8 cellular contexts compared by ENCODE assay signal in the genomic region with DNA sequence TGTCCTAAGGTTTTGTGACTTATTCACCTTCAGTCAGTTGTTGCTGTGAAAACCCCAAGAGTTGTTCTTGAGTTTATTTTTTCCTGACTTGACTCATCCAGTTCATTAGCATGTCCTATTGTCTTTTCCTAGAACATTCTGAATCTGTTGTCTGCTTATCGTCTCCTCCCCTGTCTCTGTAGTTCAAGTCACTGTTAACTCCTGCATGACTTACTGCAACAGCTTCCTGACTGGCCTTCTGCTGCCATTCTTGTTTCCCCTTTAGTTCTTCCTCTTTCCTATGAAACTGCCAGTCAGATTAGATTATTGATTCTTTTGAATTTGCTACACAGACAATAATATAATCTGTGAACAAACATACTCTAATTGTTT.
DNase-seq lines count a peak whose midpoint lies in the region; ATAC-seq and TF ChIP-seq lines count a peak whose summit lies in the region.

No MANE protein-coding gene starts in this region.

- H4K12ac ChIP-seq in trophoblast cell (ENCODE audit: low read depth, low read length): no peak overlapping the region

- no peak overlapping the region for H3K4me3 Mint-ChIP-seq in activated T-cell treated with anti-CD3 and anti-CD28 coated beads, Interleukin-2, amount 50 U/mL, for 24 hours
- no peak overlapping the region for H3K4me3 Mint-ChIP-seq in endodermal cell

- no peaks in the 10 kb centered on the region for H3K27me3 Mint-ChIP-seq in activated T-cell treated with anti-CD3 and anti-CD28 coated beads, Interleukin-2, amount 50 U/mL, for 24 hours
- H3K27me3 Mint-ChIP-seq in endodermal cell (ENCODE audit: insufficient read depth): no peaks in the 10 kb centered on the region

- WGBS in endodermal cell (ENCODE audit: insufficient coverage in 1 of 2, insufficient read length in 1 of 2), 2 experiments: 42 to 52% methylated on average over 1 of the region's 1 CpG
- WGBS in trophoblast cell (ENCODE audit: extremely low coverage, insufficient coverage, insufficient read length): no CpG with 5 or more reads among the region's 1 CpG

- H3K27me3 ChIP-seq in endodermal cell (ENCODE audit: control insufficient read depth, insufficient read depth, low read length, poor library complexity, severe bottlenecking): no peaks in the 10 kb centered on the region
- H3K27me3 ChIP-seq in trophoblast cell (ENCODE audit: insufficient read depth, low read length): no peaks in the 10 kb centered on the region

- H2BK5ac ChIP-seq in trophoblast cell (ENCODE audit: low read depth, low read length, poor library complexity): no peak overlapping the region

- H3K23ac ChIP-seq in trophoblast cell (ENCODE audit: low read length): no peak overlapping the region

- H3K4me1 Mint-ChIP-seq in activated T-cell treated with anti-CD3 and anti-CD28 coated beads, Interleukin-2, amount 50 U/mL, for 24 hours (ENCODE audit: low read depth): peaks cover 24% of the 10 kb centered on the region
- peaks cover 13% of the 10 kb centered on the region for H3K4me1 Mint-ChIP-seq in endodermal cell

- H3K4me3 ChIP-seq in NB4 (ENCODE audit: low read depth, low read length): no peak overlapping the region
- no peak overlapping the region for H3K4me3 ChIP-seq in endodermal cell (ENCODE audit: low read length)
- no peak overlapping the region for H3K4me3 ChIP-seq in trophoblast cell (ENCODE audit: low read depth, low read length)

- peak overlapping the region; percentile 83 for H3K27ac Mint-ChIP-seq in activated T-cell treated with anti-CD3 and anti-CD28 coated beads, Interleukin-2, amount 50 U/mL, for 24 hours
- H3K27ac Mint-ChIP-seq in endodermal cell: peak overlapping the region; percentile 27

- H4K8ac ChIP-seq in trophoblast cell (ENCODE audit: low read depth, low read length): no peak overlapping the region

- no peak overlapping the region for H2BK120ac ChIP-seq in trophoblast cell (ENCODE audit: insufficient read depth, low read length, poor library complexity)

- no peak overlapping the region for H3K14ac ChIP-seq in trophoblast cell (ENCODE audit: low read length)

- H3K79me2 ChIP-seq in trophoblast cell (ENCODE audit: control insufficient read depth, insufficient read depth, low read length, poor library complexity): no peaks in the 10 kb centered on the region

- no peak for TF ChIP-seq POLR2A in NB4 (IDR thresholded peaks at IDR 0.05; ENCODE audit: extremely low read depth, insufficient read length)

- no peaks in the 10 kb centered on the region for H3K9me3 ChIP-seq in endodermal cell (ENCODE audit: control insufficient read depth, low read length)
- H3K9me3 ChIP-seq in trophoblast cell (ENCODE audit: insufficient read depth, low read depth, low read length): no peaks in the 10 kb centered on the region

- H3K4me2 ChIP-seq in trophoblast cell (ENCODE audit: low read length): no peak overlapping the region

- DNase-seq in activated T-cell treated with anti-CD3 and anti-CD28 coated beads, Interleukin-2, amount 50 U/mL, for 24 hours: no peak
- DNase-seq in activated T-cell treated with anti-CD3 and anti-CD28 coated beads, Interleukin-2, amount 50 U/mL, for 1 hour: no peak
- DNase-seq in NB4 (ENCODE audit: low read depth) (peak; percentile 83), endodermal cell (no peak), trophoblast cell (peak in 1 of 2 donors; percentile 13), C1 segment of cervical spinal cord (lab: John Stamatoyannopoulos, UW) (no peak)
- DNase-seq in activated CD4-positive, alpha-beta T cell treated with anti-CD3 and anti-CD28 coated beads, Interleukin-2, amount 50 U/mL, for 1 hour: no peak

- H3K9ac ChIP-seq in endodermal cell (ENCODE audit: extremely low read depth, low read length, poor library complexity, severe bottlenecking): no peak overlapping the region
- no peak overlapping the region for H3K9ac ChIP-seq in trophoblast cell (ENCODE audit: low read length)

- peaks cover 72% of the 10 kb centered on the region for H3K36me3 Mint-ChIP-seq in activated T-cell treated with anti-CD3 and anti-CD28 coated beads, Interleukin-2, amount 50 U/mL, for 24 hours (ENCODE audit: low read depth)
- H3K36me3 Mint-ChIP-seq in endodermal cell (ENCODE audit: low read depth): peaks cover 13% of the 10 kb centered on the region

- peaks cover 5% of the 10 kb centered on the region for H3K79me1 ChIP-seq in trophoblast cell (ENCODE audit: low read length)

- H3K36me3 ChIP-seq in endodermal cell (ENCODE audit: control insufficient read depth, insufficient read depth, low read length) (no peaks in the 10 kb centered on the region), trophoblast cell (ENCODE audit: control insufficient read depth in 1 of 2, insufficient read depth in 2 of 2, low read length in 2 of 2) (peaks cover 0 to 2% of the 10 kb centered on the region in 2 experiments)

- H3K4ac ChIP-seq in trophoblast cell (ENCODE audit: low read depth, low read length): no peak overlapping the region

- H4K91ac ChIP-seq in trophoblast cell (ENCODE audit: low read depth, low read length): no peak overlapping the region

- no peak overlapping the region for H2AFZ ChIP-seq in trophoblast cell (ENCODE audit: insufficient read depth, low read length, poor library complexity)

- no peak overlapping the region for H2AK5ac ChIP-seq in trophoblast cell (ENCODE audit: low read length)

- H3K9me3 Mint-ChIP-seq in activated T-cell treated with anti-CD3 and anti-CD28 coated beads, Interleukin-2, amount 50 U/mL, for 24 hours: peaks cover 17% of the 10 kb centered on the region
- H3K9me3 Mint-ChIP-seq in endodermal cell: peaks cover 6% of the 10 kb centered on the region

- no peak overlapping the region for H3K18ac ChIP-seq in trophoblast cell (ENCODE audit: low read length)

- H3K27ac ChIP-seq in endodermal cell (ENCODE audit: low read depth, low read length) (no peak overlapping the region), trophoblast cell (ENCODE audit: low read depth, low read length) (peak overlapping the region; percentile 87)

- H3K4me1 ChIP-seq in endodermal cell (ENCODE audit: control insufficient read depth, insufficient read depth, low read length): no peaks in the 10 kb centered on the region
- H3K4me1 ChIP-seq in trophoblast cell (ENCODE audit: control insufficient read depth in 1 of 2, insufficient read depth in 2 of 2, low read length in 2 of 2): peaks cover 3 to 10% of the 10 kb centered on the region in 2 experiments

- ATAC-seq in HG03521 (IDR thresholded peaks at IDR 0.05; ENCODE audit: unreplicated experiment): no peak

- TF ChIP-seq CTCF in NB4 (IDR thresholded peaks at IDR 0.05; ENCODE audit: low read depth, low read length) (no peak), endodermal cell (conservative IDR thresholded peaks at IDR 0.05) (no peak)

- H2BK12ac ChIP-seq in trophoblast cell (ENCODE audit: low read length): no peak overlapping the region
